ENCODE assay signal across 9 cellular contexts in the genomic region with DNA sequence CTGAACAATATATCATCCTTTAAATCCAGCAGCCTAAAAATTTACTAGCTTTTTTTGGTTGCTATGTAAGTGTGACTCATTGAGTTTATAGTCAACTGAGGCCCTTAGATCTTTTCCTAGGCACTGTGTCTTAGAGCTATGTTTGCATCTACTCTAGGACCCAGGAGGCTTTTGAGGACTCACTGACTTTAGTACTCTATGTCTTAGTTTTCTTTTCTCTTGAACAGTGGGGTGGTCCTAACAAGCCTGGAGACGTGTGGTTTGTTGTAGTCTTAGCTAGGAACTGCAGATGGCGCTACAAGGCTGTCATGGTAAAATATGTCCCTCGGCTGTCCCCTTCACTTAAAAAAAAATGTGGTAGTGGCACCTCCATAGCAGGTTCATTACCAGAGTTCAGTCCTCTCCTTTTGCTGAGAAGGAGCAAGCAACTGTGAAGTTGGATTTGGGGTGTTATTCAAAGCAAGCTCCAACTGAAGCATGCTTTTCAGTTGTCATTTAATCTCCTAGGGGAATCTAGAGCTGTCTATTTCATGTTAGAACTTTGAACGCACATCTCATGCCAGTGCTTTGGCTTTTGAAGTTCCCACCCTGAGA. TPM values are rescaled to one million over a fixed set of nuclear protein-coding genes. Genes with fewer than 3 reads are reported as not detected.
DNase-seq lines count a peak whose midpoint lies in the region; ATAC-seq, FAIRE-seq and TF ChIP-seq lines count a peak whose summit lies in the region.
"Had no signal": no experiment of that assay in that cellular context is flagged by ENCODE, and none has a peak within 500 bp of the region (broad histone marks: within the 10 kb centered on the region; RNA-seq: fewer than 3 reads in every experiment).

No MANE protein-coding gene starts in this region.

- H3K4me3 ChIP-seq in Jurkat, Clone E6-1 (ENCODE audit: low read length): no peak overlapping the region
- H3K4me3 ChIP-seq in pancreas: no peak overlapping the region

- H3K36me3 ChIP-seq in pancreas: no peaks in the 10 kb centered on the region

- TF ChIP-seq CTCF in foreskin keratinocyte (conservative IDR thresholded peaks at IDR 0.05) (peak; percentile 85), pancreas (IDR thresholded peaks at IDR 0.05) (peak; percentile 35 to 71 (median 43))

- DNase-seq in activated naive CD4-positive, alpha-beta T cell treated with Interleukin-2 at 50 U/mL for 16 hours: peak; percentile 51
- no peak for DNase-seq in activated naive CD4-positive, alpha-beta T cell (lab: John Stamatoyannopoulos, UW)
- peak; percentile 83 for DNase-seq in Jurkat, Clone E6-1 (ENCODE audit: low read depth, low spot score)
- DNase-seq in NOMO-1 (lab: John Stamatoyannopoulos, UW; ENCODE audit: unreplicated experiment in 2 of 2) (peak; percentile 56 to 80), foreskin keratinocyte (peak; percentile 68 to 84), pancreas (peak in 2 of 6 donors; percentile 34 to 58)
- peak; percentile 56 to 69 for DNase-seq in activated T-cell treated with anti-CD3 and anti-CD28 coated beads, Interleukin-2, amount 50 U/mL, for 48 hours

- intact Hi-C loops in pancreas (cut with DNase I): loop anchor here in 2 of 3 donors (5.0 to 10.0 kb wide), 2 partner anchors 154 to 216 kb away; no protein-coding TSS in a partner anchor

- H3K27me3 ChIP-seq in foreskin keratinocyte (no peaks in the 10 kb centered on the region), pancreas (no peaks in the 10 kb centered on the region)

- FAIRE-seq in pancreas (lab: Jason Lieb, UNC): no peak
- FAIRE-seq: colon had no signal

- no peaks in the 10 kb centered on the region for H3K9me3 ChIP-seq in pancreas

- H3K4me1 ChIP-seq in foreskin keratinocyte (peaks cover 20% of the 10 kb centered on the region), pancreas (no peaks in the 10 kb centered on the region)

- 8 to 9% methylated on average over 4 of the region's 4 CpGs for WGBS in pancreas, 2 donors

- peak; percentile 68 for ATAC-seq in foreskin keratinocyte
- ATAC-seq in pancreas: peak; percentile 73 to 97 (median 95)
- no peak for ATAC-seq in HG02973 (IDR thresholded peaks at IDR 0.05; ENCODE audit: unreplicated experiment)

- H3K27ac ChIP-seq in foreskin keratinocyte (peak overlapping the region; percentile 30), pancreas (no peak overlapping the region)

RNA-seq across cellular contexts. Expression of gene SPATS2, which starts 8.6 kb away (rescaled TPM):
- polyA plus RNA-seq in Jurkat, Clone E6-1 (2012; ENCODE audit: insufficient read depth, insufficient read length): 19.5 TPM
- total RNA-seq in foreskin keratinocyte (40.6 and 56.5 TPM in 2 replicates), pancreas (10 to 100 TPM in 2 of 6 donors, 1 to 10 TPM in 4; 7.2 to 12.5 (median 8.6) TPM)
- polyA plus RNA-seq in foreskin keratinocyte (24.8 and 30.6 TPM in 2 replicates), pancreas (10 to 100 TPM; 10.1 to 10.6 TPM)

RNA-seq across cellular contexts. Expression of gene DNAJC22, which starts 12.0 kb away (rescaled TPM):
- polyA plus RNA-seq in Jurkat, Clone E6-1 (2012; ENCODE audit: insufficient read depth, insufficient read length): 1.00 TPM
- total RNA-seq in foreskin keratinocyte (0.04 TPM in 1 of 2 replicates, not detected in the other), pancreas (10 to 100 TPM in 2 of 6 donors, 1 to 10 TPM in 4; 5.6 to 11.9 (median 8.3) TPM)
- polyA plus RNA-seq in foreskin keratinocyte (not detected in 2 replicates), pancreas (1 to 10 TPM; 4.0 to 7.6 TPM)

RNA-seq across cellular contexts. Expression of gene C1QL4, which starts 21.7 kb away (rescaled TPM):
- polyA plus RNA-seq in Jurkat, Clone E6-1 (2012; ENCODE audit: insufficient read depth, insufficient read length): 2.5 TPM
- total RNA-seq in foreskin keratinocyte (0.28 and 0.34 TPM in 2 replicates), pancreas (not detected)
- polyA plus RNA-seq in foreskin keratinocyte (0.29 and 0.48 TPM in 2 replicates), pancreas (not detected)

RNA-seq across cellular contexts. Expression of gene TROAP, which starts 35.6 kb away (rescaled TPM):
- polyA plus RNA-seq in Jurkat, Clone E6-1 (2012; ENCODE audit: insufficient read depth, insufficient read length): 88.3 TPM
- total RNA-seq in foreskin keratinocyte: 36.3 and 46.3 TPM in 2 replicates
- polyA plus RNA-seq in foreskin keratinocyte: 41.2 and 59.7 TPM in 2 replicates
- total RNA-seq in pancreas: 1 to 10 TPM in 1 of 6 donors, under 1 TPM in 4, not detected in 1; 0.08 to 1.3 (median 0.41) TPM
- polyA plus RNA-seq in pancreas: under 1 TPM; 0.46 to 0.52 TPM

Comparison
In these comparisons a context has a peak if more than half of its experiments do, and no peak if none do; other contexts are left out.
1. DNase-seq: peak in activated naive CD4-positive, alpha-beta T cell treated with Interleukin-2 at 50 U/mL for 16 hours (single experiment), Jurkat, Clone E6-1 (single experiment), NOMO-1 (2 of 2), activated T-cell treated with anti-CD3 and anti-CD28 coated beads, Interleukin-2, amount 50 U/mL, for 48 hours (2 of 2) and foreskin keratinocyte (2 of 2); none in activated naive CD4-positive, alpha-beta T cell (0 of 4).